ENCODE assay signal across 8 cellular contexts in the genomic region with DNA sequence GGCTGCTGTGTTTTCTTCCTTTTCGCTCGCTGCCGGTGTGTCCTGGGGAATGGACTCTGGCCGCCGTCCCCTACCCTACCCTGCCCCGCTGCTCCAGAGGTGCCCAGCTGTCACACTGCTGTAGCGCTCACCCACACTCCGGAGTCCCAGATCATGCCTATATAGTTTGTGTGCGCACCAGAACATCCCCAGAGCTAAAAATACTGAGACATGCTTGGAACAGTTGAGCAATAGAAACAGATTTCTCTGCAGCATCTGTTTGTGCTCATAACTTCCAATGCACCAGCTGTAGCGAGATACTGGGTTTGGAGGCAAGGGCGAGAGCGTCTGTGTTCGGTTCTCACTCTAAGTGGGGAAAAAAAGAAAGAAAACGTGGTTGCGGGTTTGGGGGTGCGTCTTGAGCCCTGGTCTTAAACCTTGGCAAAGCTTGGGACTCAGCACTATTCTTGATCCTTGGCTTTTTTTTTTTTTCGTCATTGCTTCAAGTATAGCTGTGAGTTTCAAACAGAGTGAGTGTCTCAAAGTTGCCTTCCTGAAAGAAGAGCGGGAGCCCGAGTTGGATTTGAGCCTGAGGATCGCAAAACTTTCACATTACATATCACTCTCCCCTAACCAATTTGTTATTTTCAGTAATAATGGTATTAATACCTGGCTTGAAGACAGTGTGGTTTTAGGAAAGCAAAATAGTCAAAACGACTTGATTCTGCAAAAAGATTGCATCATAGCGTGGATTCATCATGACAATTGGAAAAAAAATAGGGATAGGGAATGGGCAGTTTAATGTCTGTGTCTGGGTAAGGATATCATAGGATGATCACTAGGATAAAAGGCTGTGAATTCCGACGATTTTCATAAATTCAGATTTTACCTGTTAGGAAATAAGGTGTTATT. TPM values are rescaled to one million over a fixed set of nuclear protein-coding genes. Genes with fewer than 3 reads are reported as not detected.
DNase-seq lines count a peak whose midpoint lies in the region; ATAC-seq and TF ChIP-seq lines count a peak whose summit lies in the region.

No MANE protein-coding gene starts in this region.

- no peaks in the 10 kb centered on the region for H3K36me3 ChIP-seq in osteoblast (ENCODE audit: insufficient read depth, low read length)

- peaks cover 72% of the 10 kb centered on the region for H3K27me3 Mint-ChIP-seq in activated T-cell treated with anti-CD3 and anti-CD28 coated beads, Interleukin-2, amount 50 U/mL, for 24 hours
- H3K27me3 Mint-ChIP-seq in glutamatergic neuron (ENCODE audit: unreplicated experiment) = peaks cover 10% of the 10 kb centered on the region

- H3K4me3 Mint-ChIP-seq in activated T-cell treated with anti-CD3 and anti-CD28 coated beads, Interleukin-2, amount 50 U/mL, for 24 hours = peak overlapping the region; percentile 66
- H3K4me3 Mint-ChIP-seq in glutamatergic neuron (ENCODE audit: unreplicated experiment) = peak overlapping the region; percentile 91

- H3K36me3 Mint-ChIP-seq in activated T-cell treated with anti-CD3 and anti-CD28 coated beads, Interleukin-2, amount 50 U/mL, for 24 hours (ENCODE audit: low read depth) = no peaks in the 10 kb centered on the region
- H3K36me3 Mint-ChIP-seq in glutamatergic neuron (ENCODE audit: unreplicated experiment) = no peaks in the 10 kb centered on the region

- peak overlapping the region; percentile 91 for H3K4me2 ChIP-seq in osteoblast (ENCODE audit: insufficient read depth, low read length)

- peaks cover 4% of the 10 kb centered on the region for H3K79me2 ChIP-seq in osteoblast (ENCODE audit: insufficient read depth, low read length)

- peaks cover 3% of the 10 kb centered on the region for H3K4me1 ChIP-seq in osteoblast (ENCODE audit: insufficient read depth, low read length)

- no peak overlapping the region for H3K27ac ChIP-seq in osteoblast (ENCODE audit: low read depth, low read length)

- H2AFZ ChIP-seq in osteoblast (ENCODE audit: low read length) = peak overlapping the region; percentile 80

- ATAC-seq in GM19455 (IDR thresholded peaks at IDR 0.05; ENCODE audit: unreplicated experiment) = no peak
- ATAC-seq in GM19035 (IDR thresholded peaks at IDR 0.05; ENCODE audit: unreplicated experiment) = no peak

- no peak overlapping the region for H3K27ac Mint-ChIP-seq in activated T-cell treated with anti-CD3 and anti-CD28 coated beads, Interleukin-2, amount 50 U/mL, for 24 hours
- H3K27ac Mint-ChIP-seq in glutamatergic neuron (ENCODE audit: unreplicated experiment) = peak overlapping the region; percentile 56

- H4K20me1 ChIP-seq in osteoblast (ENCODE audit: insufficient read depth, low read length) = no peaks in the 10 kb centered on the region

- H3K4me3 ChIP-seq in WI38 (ENCODE audit: low read depth, low read length) (peak overlapping the region; percentile 89), osteoblast (ENCODE audit: insufficient read depth, low read length) (peak overlapping the region; percentile 73)

- no peaks in the 10 kb centered on the region for H3K9me3 ChIP-seq in osteoblast (ENCODE audit: low read depth, low read length)

- DNase-seq in activated T-cell treated with anti-CD3 and anti-CD28 coated beads, Interleukin-2, amount 50 U/mL, for 24 hours = peak; percentile 30
- no peak for DNase-seq in activated T-cell treated with anti-CD3 and anti-CD28 coated beads, Interleukin-2, amount 50 U/mL, for 1 hour
- DNase-seq in glutamatergic neuron (no peak), osteoblast (ENCODE audit: insufficient read length, low spot score, missing footprints) (no peak)
- no peak for DNase-seq in stimulated activated naive CD4-positive, alpha-beta T cell treated with Interleukin-2 at 50 U/mL for 16 hours (lab: John Stamatoyannopoulos, UW)

- TF ChIP-seq CTCF in WI38 (IDR thresholded peaks at IDR 0.05; ENCODE audit: low read depth, low read length) (no peak), glutamatergic neuron (IDR thresholded peaks at IDR 0.05; ENCODE audit: partially characterized antibody, unreplicated experiment) (no peak), osteoblast (IDR thresholded peaks at IDR 0.05; ENCODE audit: extremely low read depth, low read depth, low read length) (no peak)

- no peaks in the 10 kb centered on the region for H3K9me3 Mint-ChIP-seq in activated T-cell treated with anti-CD3 and anti-CD28 coated beads, Interleukin-2, amount 50 U/mL, for 24 hours
- peaks cover 11% of the 10 kb centered on the region for H3K9me3 Mint-ChIP-seq in glutamatergic neuron (ENCODE audit: unreplicated experiment)

- H3K27me3 ChIP-seq in osteoblast (ENCODE audit: insufficient read depth, low read length) = peaks cover 17% of the 10 kb centered on the region

- peaks cover 20% of the 10 kb centered on the region for H3K4me1 Mint-ChIP-seq in activated T-cell treated with anti-CD3 and anti-CD28 coated beads, Interleukin-2, amount 50 U/mL, for 24 hours (ENCODE audit: low read depth)
- peaks cover 49% of the 10 kb centered on the region for H3K4me1 Mint-ChIP-seq in glutamatergic neuron (ENCODE audit: low read depth, unreplicated experiment)

RNA-seq across cellular contexts. Expression of a gene that starts 0.6 kb away (rescaled TPM):
- total RNA-seq in glutamatergic neuron (ENCODE audit: unreplicated experiment) = 1.3 TPM
- total RNA-seq in osteoblast = 5.1 and 13.3 TPM in 2 replicates
